ENCODE assay signal across 1 cellular context in the genomic region with DNA sequence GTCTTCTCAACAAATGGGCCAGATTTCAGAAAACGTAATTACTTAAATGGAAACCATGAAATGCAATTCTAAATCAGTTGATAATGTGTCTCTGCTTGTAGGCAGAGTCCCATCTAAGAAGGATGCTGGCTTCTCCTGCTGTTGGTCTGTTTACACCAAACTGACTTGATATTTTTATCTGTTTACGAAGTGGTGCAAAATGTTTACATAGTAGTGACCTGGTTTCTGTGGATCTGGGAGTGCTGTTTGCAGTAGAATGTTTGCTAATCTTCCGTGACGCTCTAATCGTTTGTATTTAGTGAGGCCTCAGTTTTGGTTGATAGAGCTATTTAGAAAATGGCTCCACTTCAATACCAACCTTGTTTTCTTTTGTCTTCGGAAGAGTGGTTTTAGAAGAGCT.
TF ChIP-seq lines count a peak whose summit lies in the region.

No MANE protein-coding gene starts in this region.

TF ChIP-seq in H1, 55 proteins besides CTCF, POLR2A, EP300 and RAD21 (continued from another document):
- no peak for TF ChIP-seq SAP30 (IDR thresholded peaks at IDR 0.05; ENCODE audit: insufficient read depth, insufficient replicate concordance, low read length)
- TF ChIP-seq MAFK (IDR thresholded peaks at IDR 0.05; ENCODE audit: low read depth, low read length): no peak
TF ChIP-seq in H1: peak in this region for 0.
